24 cellular contexts compared by ENCODE assay signal in genomic region chr6:39898625-39899024, GRCh38. TPM values are rescaled to one million over a fixed set of nuclear protein-coding genes. Genes with fewer than 3 reads are reported as not detected.
A peak's percentile ranks its signal among the peaks of the same experiment; 100 is the strongest.
DNase-seq lines count a peak whose midpoint lies in the region; ATAC-seq and TF ChIP-seq lines count a peak whose summit lies in the region.
"Had no signal": no experiment of that assay in that cellular context is flagged by ENCODE, and none has a peak within 500 bp of the region (broad histone marks: within the 10 kb centered on the region; RNA-seq: fewer than 3 reads in every experiment).

No MANE protein-coding gene starts in this region.

- intact Hi-C loops in cardiac septum (cut with DNase I), result no loop called here
- intact Hi-C loops in Right ventricle myocardium inferior (cut with DNase I), result no loop called here
- intact Hi-C loops in esophagus muscularis mucosa (cut with DNase I), result no loop called here
- intact Hi-C loops in naive thymus-derived CD4-positive, alpha-beta T cell (cut with micrococcal nuclease), result no loop called here

- 79% methylated on average over 3 of the region's 4 CpGs for WGBS in esophagus muscularis mucosa

- H3K27me3 ChIP-seq in esophagus muscularis mucosa, result no peaks in the 10 kb centered on the region
- no peaks in the 10 kb centered on the region for H3K27me3 ChIP-seq in naive thymus-derived CD4-positive, alpha-beta T cell (ENCODE audit: control insufficient read depth in 2 of 2, insufficient read depth in 2 of 2, low read length in 2 of 2)
- H3K27me3 ChIP-seq: BE2C; BLaER1 treated with 17β-estradiol and CSF1 and Interleukin-3, amounts not matched to agents 10 nM and 100 nM had no signal

- H3K4me3 Mint-ChIP-seq in naive thymus-derived CD4-positive, alpha-beta T cell, result no peak overlapping the region
- H3K4me3 Mint-ChIP-seq: CD14-positive monocyte; CD4-positive, alpha-beta T cell; CD8-positive, alpha-beta memory T cell had no signal

- TF ChIP-seq POLR2A in esophagus muscularis mucosa (IDR thresholded peaks at IDR 0.05; ENCODE audit: low read depth), result no peak

- H3K4me1 Mint-ChIP-seq in naive thymus-derived CD4-positive, alpha-beta T cell, result no peaks in the 10 kb centered on the region
- H3K4me1 Mint-ChIP-seq: CD14-positive monocyte; CD8-positive, alpha-beta memory T cell had no signal

- no peak overlapping the region for H3K27ac Mint-ChIP-seq in naive thymus-derived CD4-positive, alpha-beta T cell
- H3K27ac Mint-ChIP-seq: CD4-positive, alpha-beta T cell; CD8-positive, alpha-beta memory T cell had no signal

- DNase-seq in cardiac septum (ENCODE audit: low spot score) (peak; percentile 44), Right ventricle myocardium inferior (ENCODE audit: missing footprints) (no peak), esophagus muscularis mucosa (ENCODE audit: extremely low spot score) (no peak), substantia nigra (lab: John Stamatoyannopoulos, UW) (no peak), GDM1 (lab: John Stamatoyannopoulos, UW) (no peak), ureter (ENCODE audit: low spot score) (no peak)
- DNase-seq in naive thymus-derived CD4-positive, alpha-beta T cell, result no peak
- DNase-seq: 8988T; ACHN; AML-193; BE2C; CD4-positive, alpha-beta T cell; CD8-positive, alpha-beta memory T cell; DMS 273 treated with DMSO at 0.1 percent for 48 hours; DMS79; EL; GF-D8; GOT3; H7; HCEC 1CT had no signal

- H3K4me1 ChIP-seq in esophagus muscularis mucosa, result peaks cover 0 to 8% (median 0%) of the 10 kb centered on the region in 4 donors
- no peaks in the 10 kb centered on the region for H3K4me1 ChIP-seq in naive thymus-derived CD4-positive, alpha-beta T cell (ENCODE audit: control insufficient read depth in 2 of 2, insufficient read depth in 2 of 2, low read length in 2 of 2)
- H3K4me1 ChIP-seq: A549; BE2C; BLaER1 treated with 17β-estradiol and CSF1 and Interleukin-3, amounts not matched to agents 10 nM and 100 nM had no signal

- ATAC-seq in Right ventricle myocardium inferior (no peak), HG03135 (IDR thresholded peaks at IDR 0.05; ENCODE audit: unreplicated experiment) (no peak)
- peak; percentile 5 for ATAC-seq in naive thymus-derived CD4-positive, alpha-beta T cell
- ATAC-seq: A549 had no signal

- H3K9me3 Mint-ChIP-seq in naive thymus-derived CD4-positive, alpha-beta T cell, result no peaks in the 10 kb centered on the region
- H3K9me3 Mint-ChIP-seq: CD4-positive, alpha-beta T cell; CD8-positive, alpha-beta memory T cell had no signal

- H3K27me3 Mint-ChIP-seq in naive thymus-derived CD4-positive, alpha-beta T cell, result peaks cover 0 to 16% (median 15%) of the 10 kb centered on the region in 5 donors

- TF ChIP-seq EP300 in esophagus muscularis mucosa (IDR thresholded peaks at IDR 0.05), result no peak

- POLR2A ChIA-PET in naive thymus-derived CD4-positive, alpha-beta T cell (lab: Charles Lee), result no interaction called here

- no peak for TF ChIP-seq CTCF in esophagus muscularis mucosa (IDR thresholded peaks at IDR 0.05)

- H3K36me3 Mint-ChIP-seq in naive thymus-derived CD4-positive, alpha-beta T cell, result no peaks in the 10 kb centered on the region
- H3K36me3 Mint-ChIP-seq: CD14-positive monocyte; CD8-positive, alpha-beta memory T cell had no signal

- CTCF ChIA-PET in naive thymus-derived CD4-positive, alpha-beta T cell (lab: Charles Lee), result no interaction called here

- H3K36me3 ChIP-seq in esophagus muscularis mucosa, result peaks cover 37 to 99% (median 82%) of the 10 kb centered on the region in 4 donors
- no peaks in the 10 kb centered on the region for H3K36me3 ChIP-seq in naive thymus-derived CD4-positive, alpha-beta T cell (ENCODE audit: control insufficient read depth in 2 of 3, insufficient read depth in 3 of 3, low read length in 3 of 3)
- H3K36me3 ChIP-seq: BE2C; BLaER1 treated with 17β-estradiol and CSF1 and Interleukin-3, amounts not matched to agents 10 nM and 100 nM had no signal

- H3K4me3 ChIP-seq in esophagus muscularis mucosa, result no peak overlapping the region
- no peak overlapping the region for H3K4me3 ChIP-seq in naive thymus-derived CD4-positive, alpha-beta T cell (ENCODE audit: low read length)
- H3K4me3 ChIP-seq: A549; BLaER1 treated with 17β-estradiol and CSF1 and Interleukin-3, amounts not matched to agents 10 nM and 100 nM had no signal

- peak overlapping the region in 3 of 4 donors; percentile 38 to 44 (median 42) for H3K27ac ChIP-seq in esophagus muscularis mucosa (replicated peaks in 1 of 4)
- H3K27ac ChIP-seq in naive thymus-derived CD4-positive, alpha-beta T cell (ENCODE audit: low read depth, low read length), result no peak overlapping the region
- peak overlapping the region; percentile 50 for H3K27ac ChIP-seq in substantia nigra (ENCODE audit: low read depth, low read length, poor library complexity, severe bottlenecking)
- H3K27ac ChIP-seq: A549; BLaER1 treated with 17β-estradiol and CSF1 and Interleukin-3, amounts not matched to agents 10 nM and 100 nM had no signal

- H3K9me3 ChIP-seq in esophagus muscularis mucosa, result no peaks in the 10 kb centered on the region
- no peaks in the 10 kb centered on the region for H3K9me3 ChIP-seq in naive thymus-derived CD4-positive, alpha-beta T cell (ENCODE audit: control insufficient read depth in 2 of 3, low read length in 3 of 3)
- H3K9me3 ChIP-seq: A549; BE2C; BLaER1 treated with 17β-estradiol and CSF1 and Interleukin-3, amounts not matched to agents 10 nM and 100 nM had no signal

RNA-seq across cellular contexts. Expression of gene MOCS1, which starts 35.6 kb away (rescaled TPM):
- total RNA-seq in cardiac septum, result 22.1 TPM
- 27.2 TPM for total RNA-seq in Right ventricle myocardium inferior
- 10 to 100 TPM; 19.1 to 37.3 (median 28.0) TPM for total RNA-seq in esophagus muscularis mucosa
- total RNA-seq in naive thymus-derived CD4-positive, alpha-beta T cell, result 1 to 10 TPM in 3 of 5 experiments, under 1 TPM in 2; 0.56 to 3.0 (median 1.3) TPM
- polyA plus RNA-seq in naive thymus-derived CD4-positive, alpha-beta T cell, result 1 to 10 TPM; 1.0 to 1.7 TPM
- total RNA-seq in ureter, result 34.8 TPM
